8 cellular contexts compared by ENCODE assay signal in the genomic region with DNA sequence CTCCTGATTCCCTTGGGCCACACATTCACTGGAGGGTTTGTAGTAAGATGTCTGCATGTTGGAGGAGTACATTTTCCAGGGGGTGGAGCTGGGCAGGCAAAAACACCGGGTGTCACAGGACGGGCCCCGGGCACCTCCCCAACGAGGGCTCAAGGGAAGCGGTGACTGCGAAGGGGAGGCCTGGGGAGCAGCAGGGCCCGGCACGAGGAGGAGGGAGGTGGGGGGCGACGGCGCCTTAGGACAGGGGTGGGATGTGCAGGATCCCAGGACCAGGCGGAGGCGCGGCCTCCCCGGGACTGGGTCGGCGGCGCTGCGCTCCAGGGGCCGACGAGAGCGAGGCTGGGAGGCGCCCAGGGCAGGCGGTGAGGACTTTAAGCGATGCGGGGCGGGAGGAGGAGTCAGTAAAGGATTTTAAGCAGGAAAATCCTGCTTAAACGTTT. TPM values are rescaled to one million over a fixed set of nuclear protein-coding genes. Genes with fewer than 3 reads are reported as not detected.
A peak's percentile ranks its signal among the peaks of the same experiment; 100 is the strongest.
DNase-seq lines count a peak whose midpoint lies in the region; ATAC-seq and TF ChIP-seq lines count a peak whose summit lies in the region.

No MANE protein-coding gene starts in this region.

- H4K20me1 ChIP-seq in PC-9 (ENCODE audit: insufficient read depth) (peaks cover 20% of the 10 kb centered on the region), MM.1S (ENCODE audit: insufficient read depth, low read length) (no peaks in the 10 kb centered on the region)

- H2AFZ ChIP-seq in PC-9, result peak overlapping the region; percentile 95
- no peak overlapping the region for H2AFZ ChIP-seq in MM.1S (ENCODE audit: low read length)

- CTCF ChIA-PET in PC-9 (lab: Charles Lee), result no interaction called here

- H3K27ac ChIP-seq in PC-9 (peak overlapping the region; percentile 60), MM.1S (ENCODE audit: low read length) (no peak overlapping the region)

- peak overlapping the region; percentile 90 for H3K27ac Mint-ChIP-seq in activated naive CD8-positive, alpha-beta T cell treated with anti-CD3 and anti-CD28 coated beads, Interleukin-2, amount 50 U/mL, for 24 hours

- peak; percentile 25 for ATAC-seq in HG02759 (IDR thresholded peaks at IDR 0.05; ENCODE audit: unreplicated experiment)
- ATAC-seq in activated naive CD8-positive, alpha-beta T cell treated with anti-CD3 and anti-CD28 coated beads, Interleukin-2, amount 50 U/mL, for 24 hours, result peak; percentile 17

- H3K9me2 ChIP-seq in PC-9 (ENCODE audit: insufficient read depth) (no peaks in the 10 kb centered on the region), MM.1S (replicated peaks; ENCODE audit: insufficient read depth, low read length) (no peaks in the 10 kb centered on the region)

- peak overlapping the region; percentile 90 for H3K4me3 Mint-ChIP-seq in activated naive CD8-positive, alpha-beta T cell treated with anti-CD3 and anti-CD28 coated beads, Interleukin-2, amount 50 U/mL, for 24 hours

- H3K4me3 ChIP-seq in GM08714 (ENCODE audit: low read length) (peak overlapping the region; percentile 95), PC-9 (peak overlapping the region; percentile 94), skeletal muscle cell (ENCODE audit: low read depth, low read length) (peak overlapping the region; percentile 92), MM.1S (ENCODE audit: low read length) (no peak overlapping the region)

- no peaks in the 10 kb centered on the region for H3K27me3 Mint-ChIP-seq in activated naive CD8-positive, alpha-beta T cell treated with anti-CD3 and anti-CD28 coated beads, Interleukin-2, amount 50 U/mL, for 24 hours

- H3K9me3 Mint-ChIP-seq in activated naive CD8-positive, alpha-beta T cell treated with anti-CD3 and anti-CD28 coated beads, Interleukin-2, amount 50 U/mL, for 24 hours, result peaks cover 18% of the 10 kb centered on the region

- peak overlapping the region; percentile 99 for H3K4me2 ChIP-seq in PC-9
- H3K4me2 ChIP-seq in MM.1S (ENCODE audit: low read depth, low read length), result no peak overlapping the region

- peaks cover 39% of the 10 kb centered on the region for H3K36me3 Mint-ChIP-seq in activated naive CD8-positive, alpha-beta T cell treated with anti-CD3 and anti-CD28 coated beads, Interleukin-2, amount 50 U/mL, for 24 hours (ENCODE audit: low read depth)

- H3K4me1 ChIP-seq in PC-9 (replicated peaks; ENCODE audit: insufficient read depth), result peaks cover 12% of the 10 kb centered on the region
- no peaks in the 10 kb centered on the region for H3K4me1 ChIP-seq in MM.1S (ENCODE audit: low read length)

- H3K4me1 Mint-ChIP-seq in activated naive CD8-positive, alpha-beta T cell treated with anti-CD3 and anti-CD28 coated beads, Interleukin-2, amount 50 U/mL, for 24 hours, result peaks cover 24% of the 10 kb centered on the region

- H3K27me3 ChIP-seq in PC-9 (ENCODE audit: insufficient read depth, low read depth), result no peaks in the 10 kb centered on the region
- no peaks in the 10 kb centered on the region for H3K27me3 ChIP-seq in MM.1S (replicated peaks; ENCODE audit: insufficient read depth, low read length)

- H3K79me2 ChIP-seq in PC-9 (ENCODE audit: low read depth), result peaks cover 42% of the 10 kb centered on the region
- H3K79me2 ChIP-seq in MM.1S (ENCODE audit: low read length), result no peaks in the 10 kb centered on the region

- H3K9me3 ChIP-seq in PC-9 (ENCODE audit: insufficient read depth, low read depth) (0 out of 2 replicates have a peak, but pooled peaks cover 4% of the 10 kb centered on the region), MM.1S (replicated peaks; ENCODE audit: insufficient read depth, low read length) (no peaks in the 10 kb centered on the region)

- BruUV-seq in PC-9 (replicated peaks; lab: Mats Ljungman, UMichigan), result TSS peak; percentile 83

- H3F3A ChIP-seq in PC-9 (ENCODE audit: insufficient read depth, low read depth) (peaks cover 8% of the 10 kb centered on the region; the same call in 1 of the 2 replicates), MM.1S (ENCODE audit: insufficient read depth, low read length) (no peaks in the 10 kb centered on the region)

- TF ChIP-seq CTCF in PC-9 (conservative IDR thresholded peaks at IDR 0.05) (no peak), MM.1S (IDR thresholded peaks at IDR 0.05; ENCODE audit: low read length) (no peak)

- POLR2A ChIA-PET in PC-9 (lab: Charles Lee; ENCODE audit: unreplicated experiment), result interaction anchor here (0.7 kb wide), 1 partner anchor 232 kb away, joined by 3 read pairs; no protein-coding TSS in a partner anchor

- intact Hi-C loops in PC-9 (cut with micrococcal nuclease; ENCODE audit: unreplicated experiment), result loop anchor here (1.0 kb wide), 2 partner anchors 95 to 109 kb away; no protein-coding TSS in a partner anchor

- H3K36me3 ChIP-seq in PC-9 (ENCODE audit: low read depth) (peaks cover 12% of the 10 kb centered on the region), MM.1S (replicated peaks; ENCODE audit: insufficient read depth, low read length) (no peaks in the 10 kb centered on the region)

- peak; percentile 36 to 38 for DNase-seq in PC-9
- peak; percentile 44 for DNase-seq in activated naive CD8-positive, alpha-beta T cell treated with anti-CD3 and anti-CD28 coated beads, Interleukin-2, amount 50 U/mL, for 24 hours
- DNase-seq in hepatic stellate cell (ENCODE audit: low spot score), result peak; percentile 51
- DNase-seq in skeletal muscle cell (ENCODE audit: low read depth), result peak; percentile 0
- DNase-seq in SKM-1 treated with dmso at 0.1 percent for 144 hours (lab: John Stamatoyannopoulos, UW; ENCODE audit: unreplicated experiment), result no peak
- DNase-seq in MM.1S, result no peak

- no peak overlapping the region for H3K9ac ChIP-seq in MM.1S (ENCODE audit: low read length)

RNA-seq across cellular contexts. Expression of a gene that starts 0.5 kb away (rescaled TPM):
- 25.1 and 27.4 TPM in 2 replicates for total RNA-seq in PC-9 (2021)

RNA-seq across cellular contexts. Expression of a gene that starts 30.0 kb away (rescaled TPM):
- total RNA-seq in PC-9 (2021), result 9.6 and 12.9 TPM in 2 replicates

RNA-seq across cellular contexts. Expression of a gene that starts 56.1 kb away (rescaled TPM):
- 13.6 and 15.3 TPM in 2 replicates for total RNA-seq in PC-9 (2021)

RNA-seq across cellular contexts. Expression of a gene that starts 58.2 kb away (rescaled TPM):
- 0.28 TPM in 1 of 2 replicates, not detected in the other for total RNA-seq in PC-9 (2021)

Comparison
In these comparisons a context has a peak if more than half of its experiments do, and no peak if none do; other contexts are left out.
1. DNase-seq: peak in PC-9 (2 of 2), activated naive CD8-positive, alpha-beta T cell treated with anti-CD3 and anti-CD28 coated beads, Interleukin-2, amount 50 U/mL, for 24 hours (single experiment), hepatic stellate cell (single experiment) and skeletal muscle cell (single experiment); none in SKM-1 treated with dmso at 0.1 percent for 144 hours (single experiment) and MM.1S (single experiment).